26 cellular contexts compared by ENCODE assay signal in genomic region chr2:1971124-1971523, GRCh38.
"Had no signal": no experiment of that assay in that cellular context is flagged by ENCODE, and none has a peak within 500 bp of the region (broad histone marks: within the 10 kb centered on the region; RNA-seq: fewer than 3 reads in every experiment).

No MANE protein-coding gene starts in this region.

- H3K4me1 ChIP-seq: left ventricle myocardium inferior, right atrium auricular region, right lobe of liver had no signal

- H3K9me3 ChIP-seq: left ventricle myocardium inferior, neutrophil, ovary, right atrium auricular region, right lobe of liver, tibial nerve had no signal

- DNase-seq: hypothalamus; immature natural killer cell; left ventricle myocardium inferior; mesendoderm; naive B cell; natural killer cell; nephron progenitor cell; occipital lobe; ovary; right lobe of liver; stimulated activated CD4-positive, alpha-beta T cell treated with anti-CD3 and anti-CD28 coated beads, Interleukin-12 subunit alpha, Interleukin-12 subunit beta, amount 100 ng/mL, for 4 hours; stimulated activated CD4-positive, alpha-beta T cell treated with anti-CD3 and anti-CD28 coated beads, Interleukin-15, amount 100 ng/mL, for 24 hours; stimulated activated CD4-positive, alpha-beta T cell treated with anti-CD3 and anti-CD28 coated beads, Interleukin-2, amount 100 ng/mL, for 24 hours; stimulated activated CD4-positive, alpha-beta T cell treated with anti-CD3 and anti-CD28 coated beads, Interleukin-4, amount 100 ng/mL, for 24 hours; stimulated activated naive CD4-positive, alpha-beta T cell had no signal

- H3K36me3 Mint-ChIP-seq: immature natural killer cell; mesothelial cell of epicardium; naive B cell; natural killer cell; neural progenitor cell; stimulated activated effector memory CD8-positive, alpha-beta T cell treated with anti-CD3 and anti-CD28 coated beads, Interleukin-12 subunit alpha, Interleukin-12 subunit beta, amount 100 ng/mL, for 72 hours; type B pancreatic cell had no signal

- H3K27me3 ChIP-seq: neural progenitor cell, neutrophil, ovary, right atrium auricular region, right lobe of liver, tibial nerve had no signal

- H3K9ac ChIP-seq: neural progenitor cell had no signal

- H3K27ac Mint-ChIP-seq: immature natural killer cell; mesothelial cell of epicardium; naive B cell; natural killer cell; nephron progenitor cell; neural progenitor cell; progenitor cell of endocrine pancreas; stimulated activated effector memory CD8-positive, alpha-beta T cell treated with anti-CD3 and anti-CD28 coated beads, Interleukin-12 subunit alpha, Interleukin-12 subunit beta, amount 100 ng/mL, for 72 hours; stimulated activated naive CD8-positive, alpha-beta T cell treated with anti-CD3 and anti-CD28 coated beads, Interleukin-15, Interleukin-2, amounts not matched to agents 100 ng/mL and 50 ng/mL, for 24 hours; type B pancreatic cell had no signal

- H3K27ac ChIP-seq: left ventricle myocardium inferior, neural progenitor cell, neutrophil, ovary, right atrium auricular region, right lobe of liver, skin epidermis, tibial nerve had no signal

- H3K4me3 Mint-ChIP-seq: immature natural killer cell; mesothelial cell of epicardium; naive B cell; natural killer cell; nephron progenitor cell; neural progenitor cell; stimulated activated effector memory CD8-positive, alpha-beta T cell treated with anti-CD3 and anti-CD28 coated beads, Interleukin-12 subunit alpha, Interleukin-12 subunit beta, amount 100 ng/mL, for 72 hours; stimulated activated naive CD8-positive, alpha-beta T cell treated with anti-CD3 and anti-CD28 coated beads, Interleukin-15, Interleukin-2, amounts not matched to agents 100 ng/mL and 50 ng/mL, for 24 hours; type B pancreatic cell had no signal

- H3K4me2 ChIP-seq: neural progenitor cell had no signal

- H3K4me1 Mint-ChIP-seq: immature natural killer cell; naive B cell; natural killer cell; stimulated activated effector memory CD8-positive, alpha-beta T cell treated with anti-CD3 and anti-CD28 coated beads, Interleukin-12 subunit alpha, Interleukin-12 subunit beta, amount 100 ng/mL, for 72 hours had no signal

- H3K27me3 Mint-ChIP-seq: naive B cell; stimulated activated naive CD8-positive, alpha-beta T cell treated with anti-CD3 and anti-CD28 coated beads, Interleukin-15, Interleukin-2, amounts not matched to agents 100 ng/mL and 50 ng/mL, for 24 hours had no signal

- H3K4me3 ChIP-seq: left ventricle myocardium inferior, lung, neural progenitor cell, ovary, right atrium auricular region, right lobe of liver, skin epidermis, tibial nerve had no signal

- H3K36me3 ChIP-seq: left ventricle myocardium inferior, neural progenitor cell, neutrophil, ovary, right atrium auricular region, right lobe of liver, tibial nerve had no signal

- ATAC-seq: natural killer cell; right lobe of liver; stimulated activated effector memory CD8-positive, alpha-beta T cell treated with anti-CD3 and anti-CD28 coated beads, Interleukin-12 subunit alpha, Interleukin-12 subunit beta, amount 100 ng/mL, for 72 hours had no signal
